Comparison of ENCODE assay signal across 17 cellular contexts in genomic region chr11:11540157-11540556, GRCh38.
DNase-seq lines count a peak whose midpoint lies in the region; ATAC-seq, FAIRE-seq and TF ChIP-seq lines count a peak whose summit lies in the region.
"Had no signal": no experiment of that assay in that cellular context is flagged by ENCODE, and none has a peak within 500 bp of the region (broad histone marks: within the 10 kb centered on the region; RNA-seq: fewer than 3 reads in every experiment).

No MANE protein-coding gene starts in this region.

- TF ChIP-seq RAD21 in K562 (CRISPR knock-in tag; conservative IDR thresholded peaks at IDR 0.05 in 1 of 2, IDR thresholded peaks at IDR 0.05 in 1 of 2): no peak

- H3K4me2 ChIP-seq in K562 (ENCODE audit: insufficient read depth, low read length): no peak overlapping the region

- H3K4me1 ChIP-seq in left ventricle myocardium inferior: peaks cover 98% of the 10 kb centered on the region
- H3K4me1 ChIP-seq in K562 (replicated peaks in 1 of 2; ENCODE audit: control insufficient read depth in 2 of 2, insufficient read depth in 2 of 2, low read length in 2 of 2): no peaks in the 10 kb centered on the region
- H3K4me1 ChIP-seq in mucosa of descending colon (ENCODE audit: low read depth): no peaks in the 10 kb centered on the region

- FAIRE-seq in K562 (lab: Jason Lieb, UNC): no peak
- FAIRE-seq: G401.6, GM12892, H1 had no signal

- in situ Hi-C loops in K562 (cut with MboI): no loop called here

- POLR2A ChIA-PET in K562 (lab: Yijun Ruan, JAX): no interaction called here

- no peak for ATAC-seq in Right ventricle myocardium superior (ENCODE audit: poor library complexity)
- ATAC-seq in K562: no peak
- ATAC-seq in mucosa of descending colon: no peak

- H3K27me3 ChIP-seq in left ventricle myocardium inferior (ENCODE audit: low read depth) (no peaks in the 10 kb centered on the region), K562 (ENCODE audit: control insufficient read depth in 2 of 2, insufficient read depth in 2 of 2, low read length in 2 of 2) (peaks cover 2 to 19% of the 10 kb centered on the region in 2 experiments; a peak in 3 of 5 replicates)

- H3K79me2 ChIP-seq in K562 (ENCODE audit: control insufficient read depth, insufficient read depth, low read length): no peaks in the 10 kb centered on the region

- H3K27ac ChIP-seq in left ventricle myocardium inferior (replicated peaks) (peak overlapping the region; percentile 88), K562 (ENCODE audit: extremely low read depth, low read depth, low read length) (no peak overlapping the region)

- H3K9ac ChIP-seq in K562 (ENCODE audit: insufficient read depth in 1 of 2, low read depth in 2 of 2, low read length in 2 of 2): no peak overlapping the region

- no peak for TF ChIP-seq POLR2A in K562 (conservative IDR thresholded peaks at IDR 0.05)

- DNase-seq in left ventricle myocardium inferior (no peak), Right ventricle myocardium superior (no peak), K562 (ENCODE audit: extremely low read depth in 1 of 4, low spot score in 3 of 4) (no peak), left kidney (ENCODE audit: low read depth, low spot score) (peak; percentile 26), mucosa of descending colon (no peak), SKM-1 (lab: John Stamatoyannopoulos, UW; ENCODE audit: unreplicated experiment) (no peak), occipital lobe (lab: John Stamatoyannopoulos, UW) (no peak)
- DNase-seq: Calu3; CD4-positive, alpha-beta memory T cell; COR-L47; DMS53; DMS79 treated with DMSO at 0.1 percent for 48 hours; H7; HCEC 1CT had no signal

- TF ChIP-seq CTCF in left ventricle myocardium inferior (IDR thresholded peaks at IDR 0.05; ENCODE audit: borderline replicate concordance) (no peak), K562 (IDR thresholded peaks at IDR 0.05 in 2 of 3, conservative IDR thresholded peaks at IDR 0.05 in 1 of 3; ENCODE audit: insufficient read depth in 2 of 3, low read depth in 1 of 3, low read length in 3 of 3) (no peak), mucosa of descending colon (IDR thresholded peaks at IDR 0.05) (no peak)

- H3K4me3 ChIP-seq in left ventricle myocardium inferior: no peak overlapping the region
- H3K4me3 ChIP-seq in K562: no peak overlapping the region
- H3K4me3 ChIP-seq in mucosa of descending colon: no peak overlapping the region

- H3K36me3 ChIP-seq in left ventricle myocardium inferior: no peaks in the 10 kb centered on the region
- H3K36me3 ChIP-seq in K562 (ENCODE audit: control insufficient read depth, insufficient read depth, low read length): no peaks in the 10 kb centered on the region
- H3K36me3 ChIP-seq in mucosa of descending colon (ENCODE audit: low read depth): no peaks in the 10 kb centered on the region

- H3K9me3 ChIP-seq in left ventricle myocardium inferior (replicated peaks) (no peaks in the 10 kb centered on the region), K562 (replicated peaks; ENCODE audit: control insufficient read depth, insufficient read depth, low read depth, low read length) (no peaks in the 10 kb centered on the region), mucosa of descending colon (no peaks in the 10 kb centered on the region)

- intact Hi-C loops in left ventricle myocardium inferior (cut with micrococcal nuclease) (no loop called here), Right ventricle myocardium superior (cut with DNase I) (loop anchor here (10.0 kb wide), 1 partner anchor 65 kb away; no protein-coding TSS in a partner anchor), K562 (cut with micrococcal nuclease) (no loop called here), mucosa of descending colon (cut with DNase I, micrococcal nuclease) (no loop called here)

- BruUV-seq in K562 (replicated peaks; lab: Mats Ljungman, UMichigan): no TSS peak

- CTCF ChIA-PET in K562 (lab: Yijun Ruan, JAX; ENCODE audit: low intra/inter-chr PET ratio): no interaction called here

- no peak for TF ChIP-seq EP300 in K562 (IDR thresholded peaks at IDR 0.05; ENCODE audit: low read length)

- H2AFZ ChIP-seq in K562 (ENCODE audit: low read depth, low read length): no peak overlapping the region

- H3K9me1 ChIP-seq in K562 (ENCODE audit: control insufficient read depth, insufficient read depth, low read length): no peaks in the 10 kb centered on the region

- 4% methylated on average over 6 of the region's 6 CpGs for WGBS in K562 (ENCODE audit: insufficient coverage, low coverage, missing lambda C conversion rate)

- H4K20me1 ChIP-seq in K562 (replicated peaks; ENCODE audit: control insufficient read depth, insufficient read depth, low read length): no peaks in the 10 kb centered on the region

TF ChIP-seq in K562, 482 proteins besides CTCF, POLR2A, EP300 and RAD21:
- TF ChIP-seq RFX1 (IDR thresholded peaks at IDR 0.05): peak; percentile 53
- no peak for TF ChIP-seq KDM5B (IDR thresholded peaks at IDR 0.05; ENCODE audit: insufficient replicate concordance, low read depth, low read length)
